8 cellular contexts compared by ENCODE assay signal in genomic region chr1:156813298-156813697, GRCh38. TPM values are rescaled to one million over a fixed set of nuclear protein-coding genes. Genes with fewer than 3 reads are reported as not detected.
DNase-seq lines count a peak whose midpoint lies in the region; ATAC-seq and TF ChIP-seq lines count a peak whose summit lies in the region.

No MANE protein-coding gene starts in this region.

- no peaks in the 10 kb centered on the region for H3K9me3 Mint-ChIP-seq in stimulated activated naive CD8-positive, alpha-beta T cell treated with anti-CD3 and anti-CD28 coated beads, Interleukin-15, Interleukin-2, amounts not matched to agents 100 ng/mL and 50 ng/mL, for 24 hours
- H3K9me3 Mint-ChIP-seq in central memory CD8-positive, alpha-beta T cell = no peaks in the 10 kb centered on the region
- H3K9me3 Mint-ChIP-seq in naive B cell = no peaks in the 10 kb centered on the region

- DNase-seq in stimulated activated naive CD8-positive, alpha-beta T cell treated with anti-CD3 and anti-CD28 coated beads, Interleukin-15, Interleukin-2, amounts not matched to agents 100 U/mL and 50 U/mL, for 24 hours = no peak
- DNase-seq in central memory CD8-positive, alpha-beta T cell (ENCODE audit: low spot score in 2 of 2) = no peak
- DNase-seq in naive B cell (no peak), vagina (ENCODE audit: extremely low spot score in 2 of 2) (no peak), NCI-H1105 treated with DMSO at 0.1 percent for 48 hours (lab: John Stamatoyannopoulos, UW) (no peak), NCI-H1436 (lab: John Stamatoyannopoulos, UW) (no peak)

- peaks cover 80% of the 10 kb centered on the region for H3K36me3 Mint-ChIP-seq in stimulated activated naive CD8-positive, alpha-beta T cell treated with anti-CD3 and anti-CD28 coated beads, Interleukin-15, Interleukin-2, amounts not matched to agents 100 ng/mL and 50 ng/mL, for 24 hours (ENCODE audit: low read depth)
- H3K36me3 Mint-ChIP-seq in central memory CD8-positive, alpha-beta T cell (ENCODE audit: insufficient read depth) = peaks cover 68% of the 10 kb centered on the region
- H3K36me3 Mint-ChIP-seq in naive B cell = no peaks in the 10 kb centered on the region

- peak overlapping the region; percentile 42 to 43 for H3K4me3 ChIP-seq in vagina

- no peak for TF ChIP-seq CTCF in vagina (IDR thresholded peaks at IDR 0.05)

- no peaks in the 10 kb centered on the region for H3K27me3 ChIP-seq in vagina

- no peak for ATAC-seq in stimulated activated naive CD8-positive, alpha-beta T cell treated with anti-CD3 and anti-CD28 coated beads, Interleukin-15, Interleukin-2, amounts not matched to agents 100 U/mL and 50 U/mL, for 24 hours
- no peak for ATAC-seq in central memory CD8-positive, alpha-beta T cell (replicated peaks; ENCODE audit: extremely low read depth, poor library complexity, severe bottlenecking)
- ATAC-seq in naive B cell (ENCODE audit: low read depth in 2 of 2) (no peak), HG03135 (IDR thresholded peaks at IDR 0.05; ENCODE audit: unreplicated experiment) (no peak)

- peaks cover 81% of the 10 kb centered on the region for H3K4me1 Mint-ChIP-seq in stimulated activated naive CD8-positive, alpha-beta T cell treated with anti-CD3 and anti-CD28 coated beads, Interleukin-15, Interleukin-2, amounts not matched to agents 100 ng/mL and 50 ng/mL, for 24 hours (ENCODE audit: low read depth)
- H3K4me1 Mint-ChIP-seq in central memory CD8-positive, alpha-beta T cell = peaks cover 78% of the 10 kb centered on the region
- H3K4me1 Mint-ChIP-seq in naive B cell = peaks cover 30 to 33% (median 31%) of the 10 kb centered on the region in 3 donors

- peak overlapping the region; percentile 80 for H3K27ac ChIP-seq in vagina

- intact Hi-C loops in vagina (cut with DNase I) = no loop called here

- peaks cover 39% of the 10 kb centered on the region for H3K4me1 ChIP-seq in vagina

- H3K27me3 Mint-ChIP-seq in stimulated activated naive CD8-positive, alpha-beta T cell treated with anti-CD3 and anti-CD28 coated beads, Interleukin-15, Interleukin-2, amounts not matched to agents 100 ng/mL and 50 ng/mL, for 24 hours = no peaks in the 10 kb centered on the region
- no peaks in the 10 kb centered on the region for H3K27me3 Mint-ChIP-seq in central memory CD8-positive, alpha-beta T cell
- peaks cover 4 to 33% (median 18%) of the 10 kb centered on the region in 3 donors for H3K27me3 Mint-ChIP-seq in naive B cell

- H3K27ac Mint-ChIP-seq in stimulated activated naive CD8-positive, alpha-beta T cell treated with anti-CD3 and anti-CD28 coated beads, Interleukin-15, Interleukin-2, amounts not matched to agents 100 ng/mL and 50 ng/mL, for 24 hours = peak overlapping the region; percentile 100
- peak overlapping the region; percentile 97 for H3K27ac Mint-ChIP-seq in central memory CD8-positive, alpha-beta T cell (ENCODE audit: low read depth)
- peak overlapping the region in 3 of 6 donors; percentile 3 to 78 (median 19) for H3K27ac Mint-ChIP-seq in naive B cell

- H3K4me3 Mint-ChIP-seq in stimulated activated naive CD8-positive, alpha-beta T cell treated with anti-CD3 and anti-CD28 coated beads, Interleukin-15, Interleukin-2, amounts not matched to agents 100 ng/mL and 50 ng/mL, for 24 hours = peak overlapping the region; percentile 87
- peak overlapping the region; percentile 82 for H3K4me3 Mint-ChIP-seq in central memory CD8-positive, alpha-beta T cell
- H3K4me3 Mint-ChIP-seq in naive B cell = peak overlapping the region; percentile 7 to 93 (median 84)

- no peak for TF ChIP-seq POLR2A in vagina (IDR thresholded peaks at IDR 0.05)

- H3K9me3 ChIP-seq in vagina = no peaks in the 10 kb centered on the region

- H3K36me3 ChIP-seq in vagina = no peaks in the 10 kb centered on the region

RNA-seq across cellular contexts. Expression of gene SH2D2A, which starts 3.4 kb away (rescaled TPM):
- 1 to 10 TPM in 1 of 6 donors, under 1 TPM in 4, not detected in 1; 0.26 to 1.2 (median 0.31) TPM for polyA plus RNA-seq in naive B cell (ENCODE audit: low read depth in 6 of 6)
- total RNA-seq in vagina = 4.9 TPM

RNA-seq across cellular contexts. Expression of gene INSRR, which starts 45.6 kb away (rescaled TPM):
- not detected for polyA plus RNA-seq in naive B cell (ENCODE audit: low read depth in 6 of 6)
- not detected for total RNA-seq in vagina

RNA-seq across cellular contexts. Expression of gene PRCC, which starts 46.0 kb away (rescaled TPM):
- 10 to 100 TPM; 31.9 to 69.4 (median 38.9) TPM for polyA plus RNA-seq in naive B cell (ENCODE audit: low read depth in 6 of 6)
- total RNA-seq in vagina = 30.4 TPM

RNA-seq across cellular contexts. Expression of gene NTRK1, which starts 47.4 kb away (rescaled TPM):
- polyA plus RNA-seq in naive B cell (ENCODE audit: low read depth in 6 of 6) = not detected
- total RNA-seq in vagina = 2.9 TPM
